ENCODE assay signal across 9 cellular contexts in the genomic region with DNA sequence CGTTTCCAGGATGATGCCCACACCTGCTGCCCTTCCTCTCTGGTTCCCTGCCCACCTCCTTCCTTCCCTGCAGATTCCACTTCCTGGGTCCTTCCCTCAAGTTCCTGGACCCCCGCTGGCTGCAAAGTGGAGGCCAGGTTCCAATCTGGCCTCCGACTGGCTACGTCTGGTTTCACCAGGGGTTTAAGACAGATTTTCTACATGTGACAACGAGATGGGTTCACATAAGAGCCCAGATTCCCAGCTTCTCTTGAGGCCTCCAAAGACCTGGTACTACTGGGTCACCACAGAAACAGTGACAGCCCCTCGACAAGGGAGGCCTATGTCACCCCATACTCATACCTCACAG. TPM values are rescaled to one million over a fixed set of nuclear protein-coding genes. Genes with fewer than 3 reads are reported as not detected.
DNase-seq lines count a peak whose midpoint lies in the region; ATAC-seq and TF ChIP-seq lines count a peak whose summit lies in the region.
"Had no signal": no experiment of that assay in that cellular context is flagged by ENCODE, and none has a peak within 500 bp of the region (broad histone marks: within the 10 kb centered on the region; RNA-seq: fewer than 3 reads in every experiment).

No MANE protein-coding gene starts in this region.

- no peak for TF ChIP-seq CTCF in liver (IDR thresholded peaks at IDR 0.05; ENCODE audit: low read depth, low read length, missing input control)

- intact Hi-C loops in activated CD4-positive, alpha-beta T cell treated with anti-CD3 and anti-CD28 coated beads, Interleukin-2, amount 10 ng/mL, durations not matched to agents 24 days and 14 days (cut with micrococcal nuclease) = loop anchor here (5.0 kb wide), 1 partner anchor 33 kb away; no protein-coding TSS in a partner anchor

- peaks cover 11% of the 10 kb centered on the region for H3K36me3 Mint-ChIP-seq in activated CD4-positive, alpha-beta T cell treated with anti-CD3 and anti-CD28 coated beads, Interleukin-2, amount 10 ng/mL, durations not matched to agents 24 days and 14 days (ENCODE audit: low read depth)
- H3K36me3 Mint-ChIP-seq in activated naive CD8-positive, alpha-beta T cell treated with anti-CD3 and anti-CD28 coated beads for 36 hours = peaks cover 6% of the 10 kb centered on the region

- peak overlapping the region; percentile 90 for H3K4me3 Mint-ChIP-seq in activated CD4-positive, alpha-beta T cell treated with anti-CD3 and anti-CD28 coated beads, Interleukin-2, amount 10 ng/mL, durations not matched to agents 24 days and 14 days
- H3K4me3 Mint-ChIP-seq in activated naive CD8-positive, alpha-beta T cell treated with anti-CD3 and anti-CD28 coated beads for 36 hours = peak overlapping the region; percentile 91

- no peak for TF ChIP-seq RAD21 in liver (IDR thresholded peaks at IDR 0.05)

- no peaks in the 10 kb centered on the region for H3K9me3 Mint-ChIP-seq in activated CD4-positive, alpha-beta T cell treated with anti-CD3 and anti-CD28 coated beads, Interleukin-2, amount 10 ng/mL, durations not matched to agents 24 days and 14 days
- no peaks in the 10 kb centered on the region for H3K9me3 Mint-ChIP-seq in activated naive CD8-positive, alpha-beta T cell treated with anti-CD3 and anti-CD28 coated beads for 36 hours

- WGBS in liver = 74% methylated on average over 6 of the region's 6 CpGs

- ATAC-seq in GM18907 (IDR thresholded peaks at IDR 0.05; ENCODE audit: unreplicated experiment) = no peak

- H3K27ac ChIP-seq in liver (ENCODE audit: low read depth in 1 of 2, low read length in 2 of 2) (peak overlapping the region; percentile 78 to 89), substantia nigra (ENCODE audit: low read depth, low read length, poor library complexity, severe bottlenecking) (peak overlapping the region; percentile 12)

- H3K36me3 ChIP-seq in liver (ENCODE audit: control insufficient read depth in 4 of 4, insufficient read depth in 3 of 4, low read depth in 1 of 4, low read length in 3 of 4) = peaks cover 6 to 14% (median 7%) of the 10 kb centered on the region in 4 donors

- no peaks in the 10 kb centered on the region for H3K9me3 ChIP-seq in liver (ENCODE audit: control insufficient read depth in 4 of 4, low read length in 3 of 4)

- peak overlapping the region in 2 of 3 donors; percentile 79 to 98 for H3K4me3 ChIP-seq in liver (ENCODE audit: low read depth in 1 of 3, low read length in 3 of 3)

- peaks cover 19 to 41% (median 32%) of the 10 kb centered on the region in 4 donors for H3K4me1 ChIP-seq in liver (ENCODE audit: control insufficient read depth in 4 of 4, insufficient read depth in 4 of 4, low read length in 3 of 4)

- H3K9ac ChIP-seq in liver (ENCODE audit: low read depth in 1 of 2, low read length in 2 of 2) = peak overlapping the region in 1 of 2 donors; percentile 79

- H3K27ac Mint-ChIP-seq in activated CD4-positive, alpha-beta T cell treated with anti-CD3 and anti-CD28 coated beads, Interleukin-2, amount 10 ng/mL, durations not matched to agents 24 days and 14 days = peak overlapping the region; percentile 89
- H3K27ac Mint-ChIP-seq in activated naive CD8-positive, alpha-beta T cell treated with anti-CD3 and anti-CD28 coated beads for 36 hours = peak overlapping the region; percentile 59

- H3K27me3 ChIP-seq in liver (ENCODE audit: control insufficient read depth in 4 of 4, insufficient read depth in 4 of 4, low read length in 3 of 4) = no peaks in the 10 kb centered on the region

- H3K27me3 Mint-ChIP-seq in activated CD4-positive, alpha-beta T cell treated with anti-CD3 and anti-CD28 coated beads, Interleukin-2, amount 10 ng/mL, durations not matched to agents 24 days and 14 days = no peaks in the 10 kb centered on the region
- H3K27me3 Mint-ChIP-seq in activated naive CD8-positive, alpha-beta T cell treated with anti-CD3 and anti-CD28 coated beads for 36 hours = no peaks in the 10 kb centered on the region

- peaks cover 32% of the 10 kb centered on the region for H3K4me1 Mint-ChIP-seq in activated CD4-positive, alpha-beta T cell treated with anti-CD3 and anti-CD28 coated beads, Interleukin-2, amount 10 ng/mL, durations not matched to agents 24 days and 14 days
- peaks cover 30% of the 10 kb centered on the region for H3K4me1 Mint-ChIP-seq in activated naive CD8-positive, alpha-beta T cell treated with anti-CD3 and anti-CD28 coated beads for 36 hours

- DNase-seq in activated CD4-positive, alpha-beta T cell treated with anti-CD3 and anti-CD28 coated beads, Interleukin-2, amount 10 ng/mL, durations not matched to agents 24 days and 14 days = no peak
- DNase-seq in activated CD4-positive, alpha-beta T cell treated with anti-CD3 and anti-CD28 coated beads for 1 hour = no peak
- no peak for DNase-seq in activated naive CD8-positive, alpha-beta T cell treated with anti-CD3 and anti-CD28 coated beads for 36 hours
- DNase-seq in substantia nigra (lab: John Stamatoyannopoulos, UW) (no peak), NCI-H2107 treated with DMSO at 0.1 percent for 48 hours (lab: John Stamatoyannopoulos, UW; ENCODE audit: unreplicated experiment) (no peak), GM03348 (ENCODE audit: low spot score) (no peak)
- DNase-seq: NCI-H524 had no signal

TF ChIP-seq in liver, 16 proteins besides CTCF, POLR2A, EP300 and RAD21:
- TF ChIP-seq, protein P1, sequence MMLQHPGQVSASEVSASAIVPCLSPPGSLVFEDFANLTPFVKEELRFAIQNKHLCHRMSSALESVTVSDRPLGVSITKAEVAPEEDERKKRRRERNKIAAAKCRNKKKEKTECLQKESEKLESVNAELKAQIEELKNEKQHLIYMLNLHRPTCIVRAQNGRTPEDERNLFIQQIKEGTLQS (IDR thresholded peaks at IDR 0.05) = no peak
- TF ChIP-seq JUND (IDR thresholded peaks at IDR 0.05) = no peak
- TF ChIP-seq FOXA1 (IDR thresholded peaks at IDR 0.05) = no peak
TF ChIP-seq in liver: peak in this region for 0.

RNA-seq across cellular contexts. Expression of a gene that starts 2.1 kb away (rescaled TPM):
- 126 and 134 TPM in 2 replicates for total RNA-seq in activated CD4-positive, alpha-beta T cell treated with anti-CD3 and anti-CD28 coated beads, Interleukin-2, amount 10 ng/mL, durations not matched to agents 24 days and 14 days
- 10 to 100 TPM; 67.9 to 71.5 TPM for total RNA-seq in activated naive CD8-positive, alpha-beta T cell treated with anti-CD3 and anti-CD28 coated beads for 36 hours
- 100 to 1,000 TPM in 1 of 2 donors, 10 to 100 TPM in 1; 42.0 to 120 TPM for total RNA-seq in liver
- polyA plus RNA-seq in liver = 100 to 1,000 TPM in 1 of 2 donors, 10 to 100 TPM in 1; 47.8 to 156 TPM

RNA-seq across cellular contexts. Expression of a gene that starts 10.8 kb away (rescaled TPM):
- total RNA-seq in activated CD4-positive, alpha-beta T cell treated with anti-CD3 and anti-CD28 coated beads, Interleukin-2, amount 10 ng/mL, durations not matched to agents 24 days and 14 days = 0.88 and 1.6 TPM in 2 replicates
- total RNA-seq in activated naive CD8-positive, alpha-beta T cell treated with anti-CD3 and anti-CD28 coated beads for 36 hours = under 1 TPM in 1 of 2 experiments, not detected in 1; 0.29 TPM
- 1 to 10 TPM; 1.3 to 1.8 TPM for total RNA-seq in liver
- 1 to 10 TPM; 2.4 to 3.3 TPM for polyA plus RNA-seq in liver

RNA-seq across cellular contexts. Expression of a gene that starts 16.1 kb away (rescaled TPM):
- total RNA-seq in activated CD4-positive, alpha-beta T cell treated with anti-CD3 and anti-CD28 coated beads, Interleukin-2, amount 10 ng/mL, durations not matched to agents 24 days and 14 days = 177 and 183 TPM in 2 replicates
- total RNA-seq in activated naive CD8-positive, alpha-beta T cell treated with anti-CD3 and anti-CD28 coated beads for 36 hours = 100 to 1,000 TPM; 111 to 117 TPM
- 100 to 1,000 TPM; 127 to 208 TPM for total RNA-seq in liver
- polyA plus RNA-seq in liver = 100 to 1,000 TPM; 303 to 330 TPM

RNA-seq across cellular contexts. Expression of a gene that starts 54.0 kb away (rescaled TPM):
- total RNA-seq in activated CD4-positive, alpha-beta T cell treated with anti-CD3 and anti-CD28 coated beads, Interleukin-2, amount 10 ng/mL, durations not matched to agents 24 days and 14 days = 27.6 and 27.8 TPM in 2 replicates
- 10 to 100 TPM; 12.3 to 13.9 TPM for total RNA-seq in activated naive CD8-positive, alpha-beta T cell treated with anti-CD3 and anti-CD28 coated beads for 36 hours
- 10 to 100 TPM in 1 of 2 donors, 1 to 10 TPM in 1; 5.4 to 12.0 TPM for total RNA-seq in liver
- 1 to 10 TPM; 7.1 to 7.6 TPM for polyA plus RNA-seq in liver
